ENCODE assay signal across 11 cellular contexts in the genomic region with DNA sequence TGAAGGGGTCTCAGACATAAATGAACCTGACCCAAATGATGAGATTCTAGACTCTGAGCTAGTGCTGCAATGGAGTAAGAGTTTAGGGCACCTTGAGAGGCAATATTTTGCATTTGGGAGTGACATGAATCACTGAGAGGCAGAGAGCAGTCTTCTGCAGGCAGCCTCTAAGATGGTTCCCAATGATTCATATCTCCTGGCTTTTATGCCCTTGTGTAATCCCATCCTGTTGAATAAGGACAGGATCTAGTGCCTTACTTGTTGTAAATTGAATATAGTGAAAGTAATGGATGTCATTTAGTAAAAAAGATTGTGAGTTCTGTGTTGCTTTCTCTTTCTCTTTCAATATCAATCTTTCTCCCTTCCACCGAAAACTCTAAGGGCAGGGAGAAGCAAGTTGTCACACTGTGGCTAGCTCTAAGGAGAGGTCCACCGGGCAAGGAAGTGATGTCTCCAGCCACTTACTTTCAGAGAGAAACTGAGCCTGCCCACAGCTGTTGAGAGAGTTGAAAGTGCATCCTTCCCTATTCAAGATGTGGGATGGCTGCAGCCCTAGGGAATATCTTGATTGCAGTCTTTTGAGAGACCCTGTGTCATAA.
DNase-seq lines count a peak whose midpoint lies in the region; ATAC-seq, FAIRE-seq and TF ChIP-seq lines count a peak whose summit lies in the region.
"Had no signal": no experiment of that assay in that cellular context is flagged by ENCODE, and none has a peak within 500 bp of the region (broad histone marks: within the 10 kb centered on the region; RNA-seq: fewer than 3 reads in every experiment).

No MANE protein-coding gene starts in this region.

- H3K4me1 Mint-ChIP-seq in activated T-helper 2 cell treated with anti-CD3 and anti-CD28 coated beads, Interferon-gamma antibody, Interleukin-2, Interleukin-4, amounts not matched to agents 10 μg/mL and 5 μg/mL and 100 μg/mL, durations not matched to agents 14 hours and 24 hours and 36 hours (ENCODE audit: low read depth) = peaks cover 15% of the 10 kb centered on the region

- in situ Hi-C loops in G401 (cut with HindIII; ENCODE audit: low sequenced_read_pairs) = no loop called here

- peak; percentile 73 for FAIRE-seq in keratinocyte (lab: Jason Lieb, UNC)
- FAIRE-seq: D721Med, HTR-8/SVneo had no signal

- H3K27ac ChIP-seq in keratinocyte (ENCODE audit: control insufficient read depth, insufficient read depth, low read length) = no peak overlapping the region

- H3K27ac Mint-ChIP-seq in activated T-helper 2 cell treated with anti-CD3 and anti-CD28 coated beads, Interferon-gamma antibody, Interleukin-2, Interleukin-4, amounts not matched to agents 10 μg/mL and 5 μg/mL and 100 μg/mL, durations not matched to agents 14 hours and 24 hours and 36 hours = no peak overlapping the region

- TF ChIP-seq CTCF in AG10803 (conservative IDR thresholded peaks at IDR 0.05; ENCODE audit: low read length) (no peak), keratinocyte (optimal IDR thresholded peaks at IDR 0.05 in 1 of 3, IDR thresholded peaks at IDR 0.05 in 1 of 3, conservative IDR thresholded peaks at IDR 0.05 in 1 of 3; ENCODE audit: extremely low read depth in 1 of 3, insufficient read depth in 2 of 3, low read length in 3 of 3) (no peak)

- H3K9ac ChIP-seq in keratinocyte (ENCODE audit: control insufficient read depth, extremely low read depth, insufficient read depth, low read length) = no peak overlapping the region

- peak overlapping the region; percentile 64 for H2AFZ ChIP-seq in keratinocyte (ENCODE audit: control insufficient read depth, low read length)

- H3K4me2 ChIP-seq in keratinocyte (ENCODE audit: control insufficient read depth, extremely low read depth, insufficient read depth, low read depth, low read length) = no peak overlapping the region

- H4K20me1 ChIP-seq in keratinocyte (ENCODE audit: control insufficient read depth, extremely low read depth, insufficient read depth, low read length) = no peaks in the 10 kb centered on the region

- peaks cover 11% of the 10 kb centered on the region for H3K27me3 Mint-ChIP-seq in activated T-helper 2 cell treated with anti-CD3 and anti-CD28 coated beads, Interferon-gamma antibody, Interleukin-2, Interleukin-4, amounts not matched to agents 10 μg/mL and 5 μg/mL and 100 μg/mL, durations not matched to agents 14 hours and 24 hours and 36 hours (ENCODE audit: low read depth)

- intact Hi-C loops in activated T-helper 2 cell treated with anti-CD3 and anti-CD28 coated beads, Interferon-gamma antibody, Interleukin-2, Interleukin-4, amounts not matched to agents 10 μg/mL and 5 μg/mL and 100 μg/mL, durations not matched to agents 14 hours and 24 hours and 36 hours (cut with micrococcal nuclease) = loop anchor here (1.0 kb wide), 1 partner anchor 1031 kb away; no protein-coding TSS in a partner anchor

- no peak overlapping the region for H3K4me3 Mint-ChIP-seq in activated T-helper 2 cell treated with anti-CD3 and anti-CD28 coated beads, Interferon-gamma antibody, Interleukin-2, Interleukin-4, amounts not matched to agents 10 μg/mL and 5 μg/mL and 100 μg/mL, durations not matched to agents 14 hours and 24 hours and 36 hours (ENCODE audit: low read depth)

- peaks cover 31% of the 10 kb centered on the region for H3K36me3 Mint-ChIP-seq in activated T-helper 2 cell treated with anti-CD3 and anti-CD28 coated beads, Interferon-gamma antibody, Interleukin-2, Interleukin-4, amounts not matched to agents 10 μg/mL and 5 μg/mL and 100 μg/mL, durations not matched to agents 14 hours and 24 hours and 36 hours (ENCODE audit: low read depth)

- peak; percentile 71 for ATAC-seq in GM21723 (IDR thresholded peaks at IDR 0.05; ENCODE audit: unreplicated experiment)
- no peak for ATAC-seq in HG03025 (IDR thresholded peaks at IDR 0.05; ENCODE audit: low FRiP score, unreplicated experiment)

- peak; percentile 82 for DNase-seq in AG10803 (ENCODE audit: low read depth)
- peak; percentile 30 for DNase-seq in activated T-helper 2 cell treated with anti-CD3 and anti-CD28 coated beads, Interferon-gamma antibody, Interleukin-2, Interleukin-4, amounts not matched to agents 10 μg/mL and 5 μg/mL and 100 μg/mL, durations not matched to agents 14 hours and 24 hours and 36 hours (ENCODE audit: low spot score)
- DNase-seq in keratinocyte (ENCODE audit: low read depth, low spot score) = no peak
- DNase-seq in activated gamma-delta T cell (lab: John Stamatoyannopoulos, UW) = no peak
- no peak for DNase-seq in NCI-H69 (lab: John Stamatoyannopoulos, UW)
- DNase-seq in G401 (ENCODE audit: low spot score) = no peak
- DNase-seq: NCI-H524 had no signal

- H3K9me1 ChIP-seq in keratinocyte (ENCODE audit: control insufficient read depth, extremely low read depth, insufficient read depth, low read length) = no peaks in the 10 kb centered on the region

- H3K36me3 ChIP-seq in keratinocyte (ENCODE audit: control insufficient read depth in 2 of 2, extremely low read depth in 1 of 2, insufficient read depth in 2 of 2, low read length in 2 of 2) = no peaks in the 10 kb centered on the region

- H3K9me3 ChIP-seq in keratinocyte (ENCODE audit: control insufficient read depth, low read depth, low read length) = no peaks in the 10 kb centered on the region

- H3K4me3 ChIP-seq in AG10803 (ENCODE audit: low read length) (no peak overlapping the region), keratinocyte (ENCODE audit: control insufficient read depth in 2 of 3, extremely low read depth in 1 of 3, insufficient read depth in 2 of 3, low read depth in 1 of 3, low read length in 3 of 3) (no peak overlapping the region)

- dilution Hi-C loops in keratinocyte (cut with MboI; ENCODE audit: extremely low pct_ligation_motif_present, low sequenced_read_pairs) = no loop called here

- no peaks in the 10 kb centered on the region for H3K79me2 ChIP-seq in keratinocyte (ENCODE audit: control insufficient read depth, insufficient read depth, low read length)

- peaks cover 41% of the 10 kb centered on the region for H3K9me3 Mint-ChIP-seq in activated T-helper 2 cell treated with anti-CD3 and anti-CD28 coated beads, Interferon-gamma antibody, Interleukin-2, Interleukin-4, amounts not matched to agents 10 μg/mL and 5 μg/mL and 100 μg/mL, durations not matched to agents 14 hours and 24 hours and 36 hours

- H3K27me3 ChIP-seq in keratinocyte (ENCODE audit: control insufficient read depth, extremely low read depth, insufficient read depth, low read length) = no peaks in the 10 kb centered on the region

- peaks cover 23% of the 10 kb centered on the region for H3K4me1 ChIP-seq in keratinocyte (ENCODE audit: control insufficient read depth, extremely low read depth, insufficient read depth, low read length)

Comparison
In these comparisons a context has a peak if more than half of its experiments do, and no peak if none do; other contexts are left out.
1. DNase-seq: peak in AG10803 (single experiment) and activated T-helper 2 cell treated with anti-CD3 and anti-CD28 coated beads, Interferon-gamma antibody, Interleukin-2, Interleukin-4, amounts not matched to agents 10 μg/mL and 5 μg/mL and 100 μg/mL, durations not matched to agents 14 hours and 24 hours and 36 hours (single experiment); none in keratinocyte (single experiment), activated gamma-delta T cell (single experiment), NCI-H69 (single experiment) and G401 (single experiment).